ENCODE assay signal across 18 cellular contexts in genomic region chr22:48265000-48265625, GRCh38.
A peak's percentile ranks its signal among the peaks of the same experiment; 100 is the strongest.
DNase-seq lines count a peak whose midpoint lies in the region; ATAC-seq, FAIRE-seq and TF ChIP-seq lines count a peak whose summit lies in the region.
"Had no signal": no experiment of that assay in that cellular context is flagged by ENCODE, and none has a peak within 500 bp of the region (broad histone marks: within the 10 kb centered on the region; RNA-seq: fewer than 3 reads in every experiment).

No MANE protein-coding gene starts in this region.

- no peak overlapping the region for H3K4me3 ChIP-seq in heart right ventricle
- no peak overlapping the region for H3K4me3 ChIP-seq in H1 (ENCODE audit: extremely low read depth in 1 of 4, insufficient read depth in 2 of 4, low read depth in 3 of 4, low read length in 4 of 4)
- H3K4me3 ChIP-seq: BLaER1 treated with 17β-estradiol and CSF1 and Interleukin-3, amounts not matched to agents 10 nM and 100 nM had no signal

- H3K23me2 ChIP-seq in H1 (ENCODE audit: low read depth, low read length) = peaks cover 13% of the 10 kb centered on the region; the same call in 1 of the 2 replicates

- H3K4ac ChIP-seq in H1 (replicated peaks; ENCODE audit: insufficient read length, low read depth, low read length) = no peak overlapping the region

- DNase-seq in cardiac septum (ENCODE audit: low spot score) (peak; percentile 17), heart right ventricle (no peak), H1 (ENCODE audit: low read depth in 1 of 2, low spot score in 2 of 2) (no peak), mesenteric fat pad (ENCODE audit: low spot score) (peak; percentile 82), NCI-H2107 treated with DMSO at 0.1 percent for 48 hours (lab: John Stamatoyannopoulos, UW; ENCODE audit: unreplicated experiment) (no peak), COLO829 (ENCODE audit: low spot score) (no peak)
- DNase-seq: 8988T; Caco-2; CD8-positive, alpha-beta T cell; GOT3; HCEC 1CT had no signal

- no peak for TF ChIP-seq EP300 in H1 (IDR thresholded peaks at IDR 0.05; ENCODE audit: borderline replicate concordance in 1 of 2, low read depth in 2 of 2, low read length in 2 of 2)

- no peak overlapping the region for H3K18ac ChIP-seq in H1 (ENCODE audit: extremely low read depth, low read length)

- H3K79me1 ChIP-seq in H1 (ENCODE audit: low read depth, low read length) = no peaks in the 10 kb centered on the region

- H2BK5ac ChIP-seq in H1 (ENCODE audit: low read depth, low read length) = no peak overlapping the region

- H4K20me1 ChIP-seq in H1 (replicated peaks in 1 of 2; ENCODE audit: control insufficient read depth in 1 of 2, insufficient read depth in 2 of 2, low read length in 2 of 2) = peaks cover 0 to 6% of the 10 kb centered on the region in 2 experiments

- no peak for FAIRE-seq in H1 (lab: Jason Lieb, UNC)
- FAIRE-seq: D721Med, G401.6, GM12892, GM18507 had no signal

- H2BK15ac ChIP-seq in H1 (ENCODE audit: low read length) = no peak overlapping the region; the same call in 1 of the 2 replicates

- TF ChIP-seq CTCF in heart right ventricle (IDR thresholded peaks at IDR 0.05) = no peak
- TF ChIP-seq CTCF in H1 (IDR thresholded peaks at IDR 0.05; ENCODE audit: control extremely low read depth in 1 of 3, insufficient read depth in 1 of 3, low read depth in 1 of 3, low read length in 3 of 3) = no peak

- intact Hi-C loops in cardiac septum (cut with DNase I) = no loop called here
- intact Hi-C loops in heart right ventricle (cut with DNase I) = no loop called here

- no peak overlapping the region; the same call in 1 of the 2 replicates for H2AK5ac ChIP-seq in H1 (ENCODE audit: low read depth, low read length)

- no peak for TF ChIP-seq POLR2A in H1 (IDR thresholded peaks at IDR 0.05; ENCODE audit: control extremely low read depth in 1 of 2, low read depth in 2 of 2, low read length in 2 of 2)

- H3K27ac ChIP-seq in heart right ventricle (no peak overlapping the region), H1 (ENCODE audit: low read depth, low read length) (no peak overlapping the region)
- H3K27ac ChIP-seq: BLaER1 treated with 17β-estradiol and CSF1 and Interleukin-3, amounts not matched to agents 10 nM and 100 nM; HL-60 had no signal

- H4K5ac ChIP-seq in H1 (ENCODE audit: insufficient read length, low read depth, low read length) = no peak overlapping the region

- peak overlapping the region; percentile 18 for H4K91ac ChIP-seq in H1 (replicated peaks; ENCODE audit: insufficient read length, low read length)

- H3K4me1 ChIP-seq in heart right ventricle = no peaks in the 10 kb centered on the region
- H3K4me1 ChIP-seq in H1 (replicated peaks in 1 of 4; ENCODE audit: control insufficient read depth in 3 of 4, insufficient read depth in 4 of 4, low read length in 3 of 4) = 0 out of 7 replicates have a peak, but pooled peaks cover 0 to 3% (median 0%) of the 10 kb centered on the region in 4 experiments
- H3K4me1 ChIP-seq: BLaER1 treated with 17β-estradiol and CSF1 and Interleukin-3, amounts not matched to agents 10 nM and 100 nM; Caco-2 had no signal

- ATAC-seq in heart right ventricle (no peak), GM19328 (IDR thresholded peaks at IDR 0.05; ENCODE audit: unreplicated experiment) (no peak)
- ATAC-seq: CD8-positive, alpha-beta T cell had no signal

- H3K9ac ChIP-seq in H1 (replicated peaks in 1 of 4; ENCODE audit: extremely low read depth in 1 of 4, low read depth in 3 of 4, low read length in 3 of 4) = no peak overlapping the region
- H3K9ac ChIP-seq: BLaER1 treated with 17β-estradiol and CSF1 and Interleukin-3, amounts not matched to agents 10 nM and 100 nM had no signal

- H2AFZ ChIP-seq in H1 (ENCODE audit: low read length) = no peak overlapping the region

- H3K9me3 ChIP-seq in heart right ventricle (no peaks in the 10 kb centered on the region), H1 (ENCODE audit: insufficient read depth in 2 of 2, low read depth in 1 of 2, low read length in 1 of 2) (no peaks in the 10 kb centered on the region; a peak in 1 of 4 replicates)
- H3K9me3 ChIP-seq: BLaER1 treated with 17β-estradiol and CSF1 and Interleukin-3, amounts not matched to agents 10 nM and 100 nM; Caco-2 had no signal

- no peak overlapping the region for H3K23ac ChIP-seq in H1 (ENCODE audit: insufficient read length)

- H3K4me2 ChIP-seq in H1 (ENCODE audit: insufficient read depth in 1 of 2, low read depth in 2 of 2, low read length in 2 of 2) = no peak overlapping the region
- H3K4me2 ChIP-seq: BLaER1 treated with 17β-estradiol and CSF1 and Interleukin-3, amounts not matched to agents 10 nM and 100 nM had no signal

- POLR2A ChIA-PET in H1 (lab: Charles Lee; ENCODE audit: partially characterized antibody) = no interaction called here

- no peak overlapping the region for H3K14ac ChIP-seq in H1 (ENCODE audit: insufficient read length)

- H3K27me3 ChIP-seq in heart right ventricle = peaks cover 0 to 69% (median 20%) of the 10 kb centered on the region in 7 donors
- H3K27me3 ChIP-seq in H1 (replicated peaks in 1 of 4; ENCODE audit: control insufficient read depth in 3 of 4, extremely low read depth in 1 of 4, insufficient read depth in 3 of 4, low read length in 3 of 4) = no peaks in the 10 kb centered on the region; a peak in 1 of 7 replicates
- H3K27me3 ChIP-seq: BLaER1 treated with 17β-estradiol and CSF1 and Interleukin-3, amounts not matched to agents 10 nM and 100 nM had no signal

- no peak overlapping the region for H2BK120ac ChIP-seq in H1 (replicated peaks; ENCODE audit: low read depth, low read length)

- WGBS in heart right ventricle, 2 donors = 84 to 89% methylated on average over 34 of the region's 34 CpGs
- 88% methylated on average over 27 of the region's 34 CpGs; no CpG with 5 or more reads in 1 of the 2 experiments for whole genome bisulfite sequencing in H1 (ENCODE audit: extremely low coverage in 1 of 2, insufficient coverage in 1 of 2, insufficient read length in 1 of 2, insufficient replicate concordance in 2 of 2, low coverage in 1 of 2, low lambda C conversion rate in 2 of 2, missing lambda C conversion rate in 1 of 2), 2 experiments

- no peak overlapping the region for H2BK12ac ChIP-seq in H1 (ENCODE audit: low read depth, low read length)

- TF ChIP-seq RAD21 in H1 (IDR thresholded peaks at IDR 0.05 in 1 of 2, conservative IDR thresholded peaks at IDR 0.05 in 1 of 2; ENCODE audit: low read depth in 2 of 2, low read length in 2 of 2) = no peak

- H3K36me3 ChIP-seq in heart right ventricle (no peaks in the 10 kb centered on the region), H1 (ENCODE audit: control insufficient read depth in 2 of 4, insufficient read depth in 4 of 4, low read length in 3 of 4) (no peaks in the 10 kb centered on the region)
- H3K36me3 ChIP-seq: BLaER1 treated with 17β-estradiol and CSF1 and Interleukin-3, amounts not matched to agents 10 nM and 100 nM had no signal

- H3K56ac ChIP-seq in H1 (replicated peaks; ENCODE audit: insufficient read length, low read depth, low read length) = no peak overlapping the region

- H2BK20ac ChIP-seq in H1 (ENCODE audit: low read length) = no peak overlapping the region

- no peaks in the 10 kb centered on the region; a peak in 1 of 4 replicates for H3K79me2 ChIP-seq in H1 (ENCODE audit: control insufficient read depth in 1 of 2, insufficient read depth in 2 of 2, low read length in 2 of 2)

- H4K8ac ChIP-seq in H1 (ENCODE audit: extremely low read depth, insufficient read depth, low read length) = peak overlapping the region; percentile 30; the same call in 1 of the 2 replicates

- CTCF ChIA-PET in H1 (lab: Charles Lee; ENCODE audit: partially characterized antibody) = interaction anchor here (1.0 kb wide), 1 partner anchor 12 kb away, joined by 4 read pairs; no protein-coding TSS in a partner anchor

TF ChIP-seq in H1, 55 proteins besides CTCF, POLR2A, EP300 and RAD21:
- no peak for TF ChIP-seq JUND (IDR thresholded peaks at IDR 0.05; ENCODE audit: low read length)
- TF ChIP-seq MAX (IDR thresholded peaks at IDR 0.05) = no peak
- no peak for TF ChIP-seq RNF2 (IDR thresholded peaks at IDR 0.05; ENCODE audit: borderline replicate concordance, low read depth, low read length, missing control alignments, poor library complexity, severe bottlenecking)
- TF ChIP-seq CHD2 (IDR thresholded peaks at IDR 0.05; ENCODE audit: low read length) = no peak
- no peak for TF ChIP-seq ATF2 (IDR thresholded peaks at IDR 0.05; ENCODE audit: low read length)
- TF ChIP-seq RFX5 (IDR thresholded peaks at IDR 0.05; ENCODE audit: borderline replicate concordance, low read depth, low read length) = no peak
- TF ChIP-seq SIX5 (IDR thresholded peaks at IDR 0.05; ENCODE audit: low read depth, low read length) = no peak
- TF ChIP-seq EGR1 (IDR thresholded peaks at IDR 0.05; ENCODE audit: borderline replicate concordance, low read depth, low read length) = no peak
- no peak for TF ChIP-seq KDM1A (IDR thresholded peaks at IDR 0.05; ENCODE audit: borderline replicate concordance, low read length)
- TF ChIP-seq KDM4A (IDR thresholded peaks at IDR 0.05; ENCODE audit: low read depth, low read length, severe bottlenecking) = no peak
- TF ChIP-seq MAFK (IDR thresholded peaks at IDR 0.05; ENCODE audit: low read depth, low read length) = no peak
- no peak for TF ChIP-seq EZH2 (IDR thresholded peaks at IDR 0.05; ENCODE audit: low read depth, low read length, severe bottlenecking)
- TF ChIP-seq BRCA1 (IDR thresholded peaks at IDR 0.05; ENCODE audit: low read depth, low read length) = no peak
- TF ChIP-seq ZNF274 (IDR thresholded peaks at IDR 0.05; ENCODE audit: borderline replicate concordance, extremely low read depth, low read length) = no peak
- TF ChIP-seq GTF2F1 (IDR thresholded peaks at IDR 0.05; ENCODE audit: borderline replicate concordance, low read depth, low read length) = no peak
- TF ChIP-seq TAF7 (optimal IDR thresholded peaks at IDR 0.05; ENCODE audit: borderline replicate concordance, low read depth, low read length) = no peak
- no peak for TF ChIP-seq CREB1 (IDR thresholded peaks at IDR 0.05)

Comparison
In these comparisons a context has a peak if more than half of its experiments do, and no peak if none do; other contexts are left out.
1. DNase-seq: peak in cardiac septum (single experiment) and mesenteric fat pad (single experiment); none in heart right ventricle (0 of 2), H1 (0 of 2), NCI-H2107 treated with DMSO at 0.1 percent for 48 hours (single experiment) and COLO829 (single experiment).